ENCODE assay signal across 9 cellular contexts in the genomic region with DNA sequence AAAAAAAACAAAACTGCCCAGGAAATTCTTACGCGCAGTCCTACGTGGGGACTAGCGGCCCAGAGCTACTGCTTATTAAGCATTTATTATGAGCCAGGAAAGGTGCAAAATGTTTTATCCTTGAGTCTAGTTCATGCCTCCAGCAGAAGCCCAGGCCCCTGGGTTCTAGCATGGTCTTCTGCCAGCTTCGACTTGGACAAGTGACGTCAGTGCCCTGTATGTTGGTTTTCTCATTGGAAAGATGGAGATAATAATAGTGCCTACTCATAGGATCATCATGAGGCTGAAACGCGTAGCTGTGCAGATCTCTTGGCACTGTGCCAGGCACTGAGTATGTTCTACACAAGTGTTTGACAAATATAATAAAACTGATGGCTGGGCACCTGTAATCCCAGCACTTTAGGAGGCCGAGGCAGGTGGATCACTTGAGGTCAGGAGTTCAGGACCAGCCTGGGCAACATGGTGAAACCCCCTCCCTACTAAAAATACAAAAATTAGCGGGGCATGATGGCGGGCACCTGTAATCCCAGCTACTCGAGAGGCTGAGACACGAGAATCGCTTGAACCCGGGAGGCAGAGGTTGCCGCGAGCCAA. TPM values are rescaled to one million over a fixed set of nuclear protein-coding genes. Genes with fewer than 3 reads are reported as not detected.
DNase-seq lines count a peak whose midpoint lies in the region; ATAC-seq and TF ChIP-seq lines count a peak whose summit lies in the region.
"Had no signal": no experiment of that assay in that cellular context is flagged by ENCODE, and none has a peak within 500 bp of the region (broad histone marks: within the 10 kb centered on the region; RNA-seq: fewer than 3 reads in every experiment).

No MANE protein-coding gene starts in this region.

- no peak overlapping the region for H3K4me3 ChIP-seq in SK-N-MC

- ATAC-seq in activated T-helper 17 cell treated with anti-CD3 and anti-CD28 coated beads, Interleukin-2, amount 50 U/mL, for 72 hours (replicated peaks), result no peak

- no peak overlapping the region for H3K27ac ChIP-seq in SK-N-MC
- H3K27ac ChIP-seq: HL-60 had no signal

- H3K36me3 ChIP-seq in SK-N-MC (ENCODE audit: insufficient read depth, low read length), result no peaks in the 10 kb centered on the region

- H3K27ac Mint-ChIP-seq in activated T-helper 17 cell treated with anti-CD3 and anti-CD28 coated beads, Interleukin-2, amount 50 U/mL, for 72 hours, result no peak overlapping the region
- H3K27ac Mint-ChIP-seq in nephron progenitor cell (no peak overlapping the region), endothelial cell (ENCODE audit: unreplicated experiment) (no peak overlapping the region)

- TF ChIP-seq CTCF in nephron progenitor cell (IDR thresholded peaks at IDR 0.05) (no peak), endothelial cell (IDR thresholded peaks at IDR 0.05; ENCODE audit: unreplicated experiment) (no peak)

- no peaks in the 10 kb centered on the region for H3K27me3 Mint-ChIP-seq in activated T-helper 17 cell treated with anti-CD3 and anti-CD28 coated beads, Interleukin-2, amount 50 U/mL, for 72 hours
- H3K27me3 Mint-ChIP-seq in nephron progenitor cell (ENCODE audit: low read depth, poor library complexity) (peaks cover 13% of the 10 kb centered on the region), endothelial cell (ENCODE audit: unreplicated experiment) (peaks cover 4% of the 10 kb centered on the region)

- no peak overlapping the region for H3K4me3 Mint-ChIP-seq in activated T-helper 17 cell treated with anti-CD3 and anti-CD28 coated beads, Interleukin-2, amount 50 U/mL, for 72 hours
- H3K4me3 Mint-ChIP-seq in nephron progenitor cell (no peak overlapping the region), endothelial cell (ENCODE audit: unreplicated experiment) (no peak overlapping the region)

- no peaks in the 10 kb centered on the region for H3K9me3 Mint-ChIP-seq in activated T-helper 17 cell treated with anti-CD3 and anti-CD28 coated beads, Interleukin-2, amount 50 U/mL, for 72 hours
- H3K9me3 Mint-ChIP-seq in nephron progenitor cell (no peaks in the 10 kb centered on the region), endothelial cell (ENCODE audit: unreplicated experiment) (no peaks in the 10 kb centered on the region)

- no peaks in the 10 kb centered on the region for H3K4me1 Mint-ChIP-seq in activated T-helper 17 cell treated with anti-CD3 and anti-CD28 coated beads, Interleukin-2, amount 50 U/mL, for 72 hours
- peaks cover 13% of the 10 kb centered on the region for H3K4me1 Mint-ChIP-seq in nephron progenitor cell
- peaks cover 3% of the 10 kb centered on the region for H3K4me1 Mint-ChIP-seq in endothelial cell (ENCODE audit: unreplicated experiment)

- no peak overlapping the region for H3K9ac ChIP-seq in SK-N-MC (ENCODE audit: insufficient read length)

- H3K36me3 Mint-ChIP-seq in activated T-helper 17 cell treated with anti-CD3 and anti-CD28 coated beads, Interleukin-2, amount 50 U/mL, for 72 hours (ENCODE audit: low read depth), result no peaks in the 10 kb centered on the region
- H3K36me3 Mint-ChIP-seq in nephron progenitor cell (ENCODE audit: low read depth), result no peaks in the 10 kb centered on the region
- no peaks in the 10 kb centered on the region for H3K36me3 Mint-ChIP-seq in endothelial cell (ENCODE audit: low read depth, unreplicated experiment)

- H3K9me3 ChIP-seq in SK-N-MC (ENCODE audit: low read depth, low read length), result no peaks in the 10 kb centered on the region

- DNase-seq in DMS53 treated with DMSO at 0.1 percent for 48 hours (lab: John Stamatoyannopoulos, UW; ENCODE audit: unreplicated experiment) (peak; percentile 98), NCI-H187 (lab: John Stamatoyannopoulos, UW) (peak; percentile 70 to 88), SK-N-MC (ENCODE audit: low read depth, low spot score) (peak; percentile 44), inferior parietal cortex (ENCODE audit: extremely low spot score) (peak; percentile 29), NK-92 (lab: John Stamatoyannopoulos, UW; ENCODE audit: unreplicated experiment) (no peak), nephron progenitor cell (no peak), endothelial cell (ENCODE audit: low spot score) (no peak)

RNA-seq across cellular contexts. Expression of a gene that starts 12.4 kb away (rescaled TPM):
- total RNA-seq in activated T-helper 17 cell treated with anti-CD3 and anti-CD28 coated beads, Interleukin-2, amount 50 U/mL, for 72 hours, result not detected
- 0.62 TPM for total RNA-seq in endothelial cell (ENCODE audit: unreplicated experiment)

RNA-seq across cellular contexts. Expression of a gene that starts 28.0 kb away (rescaled TPM):
- 1 to 10 TPM; 3.8 to 5.9 TPM for total RNA-seq in activated T-helper 17 cell treated with anti-CD3 and anti-CD28 coated beads, Interleukin-2, amount 50 U/mL, for 72 hours
- total RNA-seq in endothelial cell (ENCODE audit: unreplicated experiment), result 3.0 TPM

Comparison
In these comparisons a context has a peak if more than half of its experiments do, and no peak if none do; other contexts are left out.
1. DNase-seq: peak in DMS53 treated with DMSO at 0.1 percent for 48 hours (single experiment), NCI-H187 (2 of 2), SK-N-MC (single experiment) and inferior parietal cortex (single experiment); none in NK-92 (single experiment), nephron progenitor cell (single experiment) and endothelial cell (single experiment).